In genomic region chr17:49900801-49901200, GRCh38 we compare ENCODE assay signal across 19 cellular contexts. TPM values are rescaled to one million over a fixed set of nuclear protein-coding genes. Genes with fewer than 3 reads are reported as not detected.
"Had no signal": no experiment of that assay in that cellular context is flagged by ENCODE, and none has a peak within 500 bp of the region (broad histone marks: within the 10 kb centered on the region; RNA-seq: fewer than 3 reads in every experiment).

No MANE protein-coding gene starts in this region.

RNA-seq across cellular contexts. Expression of gene TAC4, which starts 52.9 kb away (rescaled TPM):
- total RNA-seq: activated naive CD4-positive, alpha-beta T cell treated with anti-CD3 and anti-CD28 coated beads for 36 hours; activated naive CD4-positive, alpha-beta T cell treated with anti-CD3 and anti-CD28 coated beads, Interleukin-2, amount 50 U/mL, for 72 hours; activated naive CD8-positive, alpha-beta T cell treated with anti-CD3 and anti-CD28 coated beads for 36 hours; activated naive CD8-positive, alpha-beta T cell treated with anti-CD3 and anti-CD28 coated beads, Interleukin-2, amount 10 ng/mL, durations not matched to agents 7 days and 5 days; activated T-cell treated with anti-CD3 and anti-CD28 coated beads, Interleukin-2, amount 50 U/mL, for 4 hours; activated T-cell treated with anti-CD3 and anti-CD28 coated beads, Interleukin-2, amount 50 U/mL, for 72 hours; activated T-helper 1 cell treated with anti-CD3 and anti-CD28 coated beads, Interleukin-12 subunit alpha, Interleukin-12 subunit beta, Interleukin-2, Interleukin-4 antibody, amounts not matched to agents 30 ng/mL and 10 ng/mL and 1 ng/mL, durations not matched to agents 14 hours and 24 hours and 36 hours; activated T-helper 17 cell treated with anti-CD3 and anti-CD28 coated beads, Interleukin-2, amount 50 U/mL, for 72 hours; activated T-helper 2 cell treated with anti-CD3 and anti-CD28 coated beads, Interferon-gamma antibody, Interleukin-2, Interleukin-4, amounts not matched to agents 10 μg/mL and 5 μg/mL and 100 μg/mL, durations not matched to agents 14 hours and 24 hours and 36 hours; aorta; ascending aorta; astrocyte; body of pancreas; breast epithelium; bronchial epithelial cell; cardiac muscle cell; cerebellum; chondrocyte had no signal
- polyA plus RNA-seq: adipose tissue, aorta had no signal
